ENCODE assay signal across 8 cellular contexts in the genomic region with DNA sequence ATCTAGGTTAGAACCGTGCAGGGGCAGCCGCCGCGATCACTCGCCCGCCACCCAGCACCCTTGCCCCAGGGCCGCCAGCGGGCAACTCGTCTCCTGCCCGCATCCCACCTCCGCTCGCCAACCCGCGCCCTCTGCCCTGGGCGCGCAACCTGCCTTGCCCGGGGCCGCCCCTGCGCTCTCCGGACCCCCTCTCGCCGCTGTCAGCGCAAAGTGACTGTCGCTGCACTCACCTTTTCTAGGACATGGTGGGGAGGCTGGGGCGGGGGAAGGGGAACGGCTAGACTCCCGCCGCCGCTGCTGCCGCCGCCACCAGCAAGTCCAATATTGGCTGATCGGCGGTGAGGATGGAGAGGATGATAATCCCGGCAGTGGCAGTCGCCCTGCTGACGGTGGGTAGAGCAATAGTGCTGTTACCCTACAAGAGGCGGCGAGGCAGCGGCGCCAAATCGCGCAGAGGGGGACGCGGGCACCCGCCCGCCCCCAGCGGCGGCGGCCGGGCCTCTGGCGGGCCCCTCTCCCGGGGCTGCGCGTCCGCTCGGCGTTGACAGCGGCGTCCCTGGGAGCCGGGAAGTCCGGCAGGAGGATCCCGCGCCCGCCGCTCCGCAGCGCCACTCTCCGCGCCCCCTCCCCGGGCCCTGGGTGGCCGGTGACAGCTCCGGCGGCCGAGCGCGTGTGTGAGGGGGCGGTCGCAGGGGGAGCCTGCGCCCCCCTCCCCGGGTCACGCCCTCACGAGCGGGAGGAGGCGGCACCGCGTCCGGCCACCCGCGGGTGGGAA. TPM values are rescaled to one million over a fixed set of nuclear protein-coding genes. Genes with fewer than 3 reads are reported as not detected.
A peak's percentile ranks its signal among the peaks of the same experiment; 100 is the strongest.
DNase-seq lines count a peak whose midpoint lies in the region; TF ChIP-seq lines count a peak whose summit lies in the region.

No MANE protein-coding gene starts in this region.

- H3K4me2 ChIP-seq in GM23248 (ENCODE audit: unreplicated experiment) = peak overlapping the region; percentile 96

- H4K20me1 ChIP-seq in GM23248 (ENCODE audit: insufficient read depth) = no peaks in the 10 kb centered on the region

- TF ChIP-seq CTCF in VCaP (conservative IDR thresholded peaks at IDR 0.05) (peak; percentile 34), liver (IDR thresholded peaks at IDR 0.05; ENCODE audit: low read depth, low read length, missing input control) (no peak)

- H3K9me3 ChIP-seq in GM23248 (ENCODE audit: low read depth) = no peaks in the 10 kb centered on the region
- no peaks in the 10 kb centered on the region for H3K9me3 ChIP-seq in liver (ENCODE audit: control insufficient read depth in 4 of 4, low read length in 3 of 4)

- DNase-seq in GM23248 = peak; percentile 34
- peak in 40 of 61 donors; percentile 9 to 76 (median 45) for DNase-seq in caudate nucleus (lab: John Stamatoyannopoulos, UW)
- peak; percentile 45 to 49 for DNase-seq in stimulated activated CD4-positive, alpha-beta T cell treated with anti-CD3 and anti-CD28 coated beads, Interleukin-2, amount 100 ng/mL, for 24 hours
- DNase-seq in pons (ENCODE audit: low spot score) = no peak
- no peak for DNase-seq in NCI-H2081 (lab: John Stamatoyannopoulos, UW)
- no peak for DNase-seq in SK-N-DZ (ENCODE audit: low spot score)

- peak overlapping the region; percentile 59 for H2AFZ ChIP-seq in GM23248

- H3K27me3 ChIP-seq in GM23248 (replicated peaks; ENCODE audit: insufficient read depth) (peaks cover 52% of the 10 kb centered on the region), liver (ENCODE audit: control insufficient read depth in 4 of 4, insufficient read depth in 4 of 4, low read length in 3 of 4) (no peaks in the 10 kb centered on the region)

- H3K79me2 ChIP-seq in GM23248 (ENCODE audit: insufficient read depth) = no peaks in the 10 kb centered on the region

- H3K4me3 ChIP-seq in GM23248 = peak overlapping the region; percentile 93
- peak overlapping the region; percentile 96 to 98 (median 98) for H3K4me3 ChIP-seq in liver (ENCODE audit: low read depth in 1 of 3, low read length in 3 of 3)

- WGBS in GM23248 (ENCODE audit: low coverage in 1 of 2, low lambda C conversion rate in 2 of 2, missing lambda C conversion rate in 2 of 2), 2 experiments = 1 to 2% methylated on average over 47 to 87 of the region's 89 CpGs
- under 1% methylated on average over 89 of the region's 89 CpGs for WGBS in liver

- H3F3A ChIP-seq in GM23248 (ENCODE audit: insufficient read depth) = peaks cover 14% of the 10 kb centered on the region; the same call in 1 of the 2 replicates

- H3K27ac ChIP-seq in GM23248 = no peak overlapping the region
- peak overlapping the region; percentile 58; the same call in 1 of the 2 replicates for H3K27ac ChIP-seq in VCaP
- H3K27ac ChIP-seq in caudate nucleus (ENCODE audit: low read depth, low read length) = peak overlapping the region; percentile 56
- peak overlapping the region; percentile 83 to 87 for H3K27ac ChIP-seq in liver (ENCODE audit: low read depth in 1 of 2, low read length in 2 of 2)

- no peak for TF ChIP-seq RAD21 in liver (IDR thresholded peaks at IDR 0.05)

- H3K9me2 ChIP-seq in GM23248 (ENCODE audit: insufficient read depth) = no peaks in the 10 kb centered on the region

- H3K4me1 ChIP-seq in GM23248 (ENCODE audit: insufficient read depth) (0 out of 2 replicates have a peak, but pooled peaks cover 10% of the 10 kb centered on the region), liver (ENCODE audit: control insufficient read depth in 4 of 4, insufficient read depth in 4 of 4, low read length in 3 of 4) (peaks cover 0 to 34% (median 21%) of the 10 kb centered on the region in 4 donors)

- H3K36me3 ChIP-seq in GM23248 (ENCODE audit: low read depth) (no peaks in the 10 kb centered on the region), liver (ENCODE audit: control insufficient read depth in 4 of 4, insufficient read depth in 3 of 4, low read depth in 1 of 4, low read length in 3 of 4) (no peaks in the 10 kb centered on the region)

- H3K9ac ChIP-seq in GM23248 (no peak overlapping the region), liver (ENCODE audit: low read depth in 1 of 2, low read length in 2 of 2) (peak overlapping the region; percentile 1 to 82)

- in situ Hi-C loops in GM23248 (cut with MboI) = no loop called here

TF ChIP-seq in liver, 16 proteins besides CTCF, POLR2A, EP300 and RAD21:
- TF ChIP-seq NR2F2 (IDR thresholded peaks at IDR 0.05) (no peak), SP1 (IDR thresholded peaks at IDR 0.05) (no peak), GABPA (IDR thresholded peaks at IDR 0.05 in 1 of 2, conservative IDR thresholded peaks at IDR 0.05 in 1 of 2) (no peak), RXRA (IDR thresholded peaks at IDR 0.05) (no peak), HNF4A (conservative IDR thresholded peaks at IDR 0.05) (no peak), EGR1 (IDR thresholded peaks at IDR 0.05; ENCODE audit: low read depth in 2 of 2) (no peak), HNF4G (IDR thresholded peaks at IDR 0.05) (no peak), JUND (IDR thresholded peaks at IDR 0.05) (no peak), YY1 (IDR thresholded peaks at IDR 0.05) (no peak), FOXA2 (IDR thresholded peaks at IDR 0.05) (no peak), FOXA1 (IDR thresholded peaks at IDR 0.05) (no peak), TAF1 (conservative IDR thresholded peaks at IDR 0.05) (no peak)
- TF ChIP-seq, protein P1, sequence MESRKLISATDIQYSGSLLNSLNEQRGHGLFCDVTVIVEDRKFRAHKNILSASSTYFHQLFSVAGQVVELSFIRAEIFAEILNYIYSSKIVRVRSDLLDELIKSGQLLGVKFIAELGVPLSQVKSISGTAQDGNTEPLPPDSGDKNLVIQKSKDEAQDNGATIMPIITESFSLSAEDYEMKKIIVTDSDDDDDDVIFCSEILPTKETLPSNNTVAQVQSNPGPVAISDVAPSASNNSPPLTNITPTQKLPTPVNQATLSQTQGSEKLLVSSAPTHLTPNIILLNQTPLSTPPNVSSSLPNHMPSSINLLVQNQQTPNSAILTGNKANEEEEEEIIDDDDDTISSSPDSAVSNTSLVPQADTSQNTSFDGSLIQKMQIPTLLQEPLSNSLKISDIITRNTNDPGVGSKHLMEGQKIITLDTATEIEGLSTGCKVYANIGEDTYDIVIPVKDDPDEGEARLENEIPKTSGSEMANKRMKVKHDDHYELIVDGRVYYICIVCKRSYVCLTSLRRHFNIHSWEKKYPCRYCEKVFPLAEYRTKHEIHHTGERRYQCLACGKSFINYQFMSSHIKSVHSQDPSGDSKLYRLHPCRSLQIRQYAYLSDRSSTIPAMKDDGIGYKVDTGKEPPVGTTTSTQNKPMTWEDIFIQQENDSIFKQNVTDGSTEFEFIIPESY (IDR thresholded peaks at IDR 0.05) = no peak
- TF ChIP-seq, protein P2, sequence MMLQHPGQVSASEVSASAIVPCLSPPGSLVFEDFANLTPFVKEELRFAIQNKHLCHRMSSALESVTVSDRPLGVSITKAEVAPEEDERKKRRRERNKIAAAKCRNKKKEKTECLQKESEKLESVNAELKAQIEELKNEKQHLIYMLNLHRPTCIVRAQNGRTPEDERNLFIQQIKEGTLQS (IDR thresholded peaks at IDR 0.05) = no peak
- TF ChIP-seq, protein P3, sequence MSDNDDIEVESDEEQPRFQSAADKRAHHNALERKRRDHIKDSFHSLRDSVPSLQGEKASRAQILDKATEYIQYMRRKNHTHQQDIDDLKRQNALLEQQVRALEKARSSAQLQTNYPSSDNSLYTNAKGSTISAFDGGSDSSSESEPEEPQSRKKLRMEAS (IDR thresholded peaks at IDR 0.05) = no peak
- TF ChIP-seq, protein P4, sequence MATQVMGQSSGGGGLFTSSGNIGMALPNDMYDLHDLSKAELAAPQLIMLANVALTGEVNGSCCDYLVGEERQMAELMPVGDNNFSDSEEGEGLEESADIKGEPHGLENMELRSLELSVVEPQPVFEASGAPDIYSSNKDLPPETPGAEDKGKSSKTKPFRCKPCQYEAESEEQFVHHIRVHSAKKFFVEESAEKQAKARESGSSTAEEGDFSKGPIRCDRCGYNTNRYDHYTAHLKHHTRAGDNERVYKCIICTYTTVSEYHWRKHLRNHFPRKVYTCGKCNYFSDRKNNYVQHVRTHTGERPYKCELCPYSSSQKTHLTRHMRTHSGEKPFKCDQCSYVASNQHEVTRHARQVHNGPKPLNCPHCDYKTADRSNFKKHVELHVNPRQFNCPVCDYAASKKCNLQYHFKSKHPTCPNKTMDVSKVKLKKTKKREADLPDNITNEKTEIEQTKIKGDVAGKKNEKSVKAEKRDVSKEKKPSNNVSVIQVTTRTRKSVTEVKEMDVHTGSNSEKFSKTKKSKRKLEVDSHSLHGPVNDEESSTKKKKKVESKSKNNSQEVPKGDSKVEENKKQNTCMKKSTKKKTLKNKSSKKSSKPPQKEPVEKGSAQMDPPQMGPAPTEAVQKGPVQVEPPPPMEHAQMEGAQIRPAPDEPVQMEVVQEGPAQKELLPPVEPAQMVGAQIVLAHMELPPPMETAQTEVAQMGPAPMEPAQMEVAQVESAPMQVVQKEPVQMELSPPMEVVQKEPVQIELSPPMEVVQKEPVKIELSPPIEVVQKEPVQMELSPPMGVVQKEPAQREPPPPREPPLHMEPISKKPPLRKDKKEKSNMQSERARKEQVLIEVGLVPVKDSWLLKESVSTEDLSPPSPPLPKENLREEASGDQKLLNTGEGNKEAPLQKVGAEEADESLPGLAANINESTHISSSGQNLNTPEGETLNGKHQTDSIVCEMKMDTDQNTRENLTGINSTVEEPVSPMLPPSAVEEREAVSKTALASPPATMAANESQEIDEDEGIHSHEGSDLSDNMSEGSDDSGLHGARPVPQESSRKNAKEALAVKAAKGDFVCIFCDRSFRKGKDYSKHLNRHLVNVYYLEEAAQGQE (IDR thresholded peaks at IDR 0.05) = no peak
TF ChIP-seq in liver: peak in this region for 0.

RNA-seq across cellular contexts. Expression of a gene that starts 2.3 kb away (rescaled TPM):
- total RNA-seq in GM23248 (2014; rRNA removed; shearing (Covaris generic)) = under 0.01 TPM in 1 of 2 replicates, not detected in the other
- polyA plus RNA-seq in GM23248 (2016; fragmentation: Nextera tagmentation; extraction: Ambion mirVana) (0.04 and 0.15 TPM in 2 replicates), liver (1 to 10 TPM; 2.0 to 4.3 TPM)
- total RNA-seq in liver = 10 to 100 TPM in 1 of 2 donors, 1 to 10 TPM in 1; 2.1 to 11.5 TPM
- 0.10 and 0.23 TPM in 2 replicates for polyA plus RNA-seq in SK-N-DZ (2014; cell fraction: cytosol; rRNA removed)
- 0.04 and 0.07 TPM in 2 replicates for polyA plus RNA-seq in SK-N-DZ (2014; cell fraction: nucleus; rRNA removed)

Comparison
In these comparisons a context has a peak if more than half of its experiments do, and no peak if none do; other contexts are left out.
1. DNase-seq: peak in GM23248 (single experiment), caudate nucleus (40 of 61) and stimulated activated CD4-positive, alpha-beta T cell treated with anti-CD3 and anti-CD28 coated beads, Interleukin-2, amount 100 ng/mL, for 24 hours (2 of 2); none in pons (single experiment), NCI-H2081 (0 of 2) and SK-N-DZ (single experiment).